Comparison of ENCODE assay signal across 21 cellular contexts in the genomic region with DNA sequence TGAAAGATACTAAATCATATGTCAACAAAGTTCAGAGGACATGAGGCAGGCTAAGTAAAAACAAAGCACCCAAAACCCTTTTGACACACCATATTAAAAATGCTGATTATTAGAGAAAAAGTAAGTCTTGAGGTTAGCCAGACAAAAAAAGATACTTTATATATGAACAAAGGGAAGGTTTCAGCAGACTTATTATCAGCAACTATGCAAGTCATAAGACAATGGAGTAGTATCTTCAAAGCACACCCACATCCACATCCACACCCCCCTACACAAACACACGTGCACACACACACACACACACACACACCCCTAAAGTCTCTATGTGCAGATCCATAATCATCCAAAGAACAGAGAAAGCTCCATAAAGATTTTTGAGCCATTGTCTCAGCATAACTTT.
DNase-seq lines count a peak whose midpoint lies in the region; ATAC-seq, FAIRE-seq and TF ChIP-seq lines count a peak whose summit lies in the region.
"Had no signal": no experiment of that assay in that cellular context is flagged by ENCODE, and none has a peak within 500 bp of the region (broad histone marks: within the 10 kb centered on the region; RNA-seq: fewer than 3 reads in every experiment).

No MANE protein-coding gene starts in this region.

- DNase-seq in HepG2 (ENCODE audit: low spot score): no peak
- no peak for DNase-seq in right lobe of liver
- peak; percentile 14 for DNase-seq in amniotic epithelial cell (ENCODE audit: low read depth)
- DNase-seq: AML-193; Caco-2; Calu3; CD4-positive, alpha-beta T cell; CD8-positive, alpha-beta T cell; DMS79 treated with DMSO at 0.1 percent for 48 hours; GF-D8 had no signal

- H4K20me1 ChIP-seq in HepG2 (ENCODE audit: insufficient read depth, low read length): no peaks in the 10 kb centered on the region
- H4K20me1 ChIP-seq: BLaER1 treated with 17β-estradiol and CSF1 and Interleukin-3, amounts not matched to agents 10 nM and 100 nM had no signal

- no peaks in the 10 kb centered on the region for H3K79me2 ChIP-seq in HepG2 (ENCODE audit: insufficient read depth, low read length)

- H3K4me3 ChIP-seq in HepG2 (replicated peaks in 1 of 3; ENCODE audit: insufficient read depth in 1 of 3, low read depth in 2 of 3, low read length in 3 of 3) (no peak overlapping the region), right lobe of liver (no peak overlapping the region), HEK293 (ENCODE audit: low read depth, low read length) (no peak overlapping the region)
- H3K4me3 ChIP-seq: A549; BLaER1 treated with 17β-estradiol and CSF1 and Interleukin-3, amounts not matched to agents 10 nM and 100 nM had no signal

- POLR2A ChIA-PET in HepG2 (lab: Yijun Ruan, JAX) (no interaction called here), HEK293 (lab: Yijun Ruan, JAX) (no interaction called here)

- WGBS in HepG2 (ENCODE audit: low lambda C conversion rate): 0% methylated on average over 1 of the region's 1 CpG
- WGBS in right lobe of liver (ENCODE audit: insufficient coverage, low coverage, low lambda C conversion rate, missing lambda C conversion rate): 54% methylated on average over 1 of the region's 1 CpG

- H3K27me3 ChIP-seq in HepG2 (ENCODE audit: control insufficient read depth in 1 of 2, insufficient read depth in 2 of 2, low read length in 2 of 2) (no peaks in the 10 kb centered on the region), right lobe of liver (no peaks in the 10 kb centered on the region)
- H3K27me3 ChIP-seq: BLaER1 treated with 17β-estradiol and CSF1 and Interleukin-3, amounts not matched to agents 10 nM and 100 nM had no signal

- TF ChIP-seq POLR2A in HepG2 (IDR thresholded peaks at IDR 0.05; ENCODE audit: insufficient read depth in 1 of 2, low read depth in 2 of 2, low read length in 2 of 2) (no peak), right lobe of liver (IDR thresholded peaks at IDR 0.05) (no peak)

- H3K27ac ChIP-seq in HepG2 (ENCODE audit: extremely low read length, insufficient read depth, low read length) (no peak overlapping the region), right lobe of liver (no peak overlapping the region), HEK293 (ENCODE audit: extremely low read depth, low read depth, low read length) (no peak overlapping the region)
- H3K27ac ChIP-seq: 22Rv1; A549; BLaER1 treated with 17β-estradiol and CSF1 and Interleukin-3, amounts not matched to agents 10 nM and 100 nM; C4-2B had no signal

- H3K4me1 ChIP-seq in HepG2 (ENCODE audit: insufficient read depth, low read length): no peaks in the 10 kb centered on the region
- no peaks in the 10 kb centered on the region for H3K4me1 ChIP-seq in right lobe of liver
- no peaks in the 10 kb centered on the region for H3K4me1 ChIP-seq in HEK293 (ENCODE audit: control insufficient read depth, insufficient read depth, low read length)
- H3K4me1 ChIP-seq: A549; BLaER1 treated with 17β-estradiol and CSF1 and Interleukin-3, amounts not matched to agents 10 nM and 100 nM; Caco-2 had no signal

- TF ChIP-seq RAD21 in HepG2 (CRISPR knock-in tag; IDR thresholded peaks at IDR 0.05): no peak

- CTCF ChIA-PET in HepG2 (lab: Yijun Ruan, JAX; ENCODE audit: low intra/inter-chr PET ratio, low total read pairs): no interaction called here
- CTCF ChIA-PET in HEK293 (lab: Yijun Ruan, JAX): no interaction called here

- FAIRE-seq in HepG2 (lab: Jason Lieb, UNC): no peak
- FAIRE-seq: A549, D721Med, G401.6, GM12891, GM18507 had no signal

- TF ChIP-seq CTCF in HepG2 (CRISPR knock-in tag; IDR thresholded peaks at IDR 0.05) (no peak), right lobe of liver (IDR thresholded peaks at IDR 0.05) (no peak), HEK293 (tag by site-specific recombination; IDR thresholded peaks at IDR 0.05) (no peak)

- no peak overlapping the region for H2AFZ ChIP-seq in HepG2 (ENCODE audit: low read length)

- in situ Hi-C loops in HepG2 (cut with HindIII; ENCODE audit: extremely low pct_ligation_motif_present, low pct_unique_long_range_greater_than_20kb): no loop called here

- ATAC-seq in HepG2: no peak
- no peak for ATAC-seq in right lobe of liver
- no peak for ATAC-seq in HG03442 (IDR thresholded peaks at IDR 0.05; ENCODE audit: unreplicated experiment)
- no peak for ATAC-seq in GM21717 (IDR thresholded peaks at IDR 0.05; ENCODE audit: unreplicated experiment)
- ATAC-seq: A549; CD8-positive, alpha-beta T cell had no signal

- peaks cover 90% of the 10 kb centered on the region for H3K9me3 ChIP-seq in HepG2 (ENCODE audit: low read length)
- H3K9me3 ChIP-seq in right lobe of liver: peaks cover 0 to 4% (median 0%) of the 10 kb centered on the region in 4 donors
- no peaks in the 10 kb centered on the region for H3K9me3 ChIP-seq in HEK293 (ENCODE audit: control insufficient read depth, insufficient read depth, low read depth, low read length)
- H3K9me3 ChIP-seq: A549 had no signal

- H3K36me3 ChIP-seq in HepG2 (replicated peaks in 1 of 2; ENCODE audit: control insufficient read depth in 1 of 2, insufficient read depth in 2 of 2, low read length in 2 of 2) (no peaks in the 10 kb centered on the region), right lobe of liver (no peaks in the 10 kb centered on the region), HEK293 (ENCODE audit: control insufficient read depth in 2 of 2, insufficient read depth in 1 of 2, low read length in 2 of 2) (no peaks in the 10 kb centered on the region)
- H3K36me3 ChIP-seq: BLaER1 treated with 17β-estradiol and CSF1 and Interleukin-3, amounts not matched to agents 10 nM and 100 nM had no signal

- no peak for TF ChIP-seq EP300 in HepG2 (IDR thresholded peaks at IDR 0.05; ENCODE audit: low read depth in 2 of 2, low read length in 2 of 2)
- TF ChIP-seq EP300 in HepG2 (CRISPR knock-in tag; IDR thresholded peaks at IDR 0.05; ENCODE audit: borderline replicate concordance): no peak

- H3K9ac ChIP-seq in HepG2 (ENCODE audit: insufficient read depth, low read depth, low read length): no peak overlapping the region
- H3K9ac ChIP-seq: BLaER1 treated with 17β-estradiol and CSF1 and Interleukin-3, amounts not matched to agents 10 nM and 100 nM had no signal

- no peak overlapping the region for H3K4me2 ChIP-seq in HepG2 (ENCODE audit: low read depth, low read length)
- H3K4me2 ChIP-seq: A549; BLaER1 treated with 17β-estradiol and CSF1 and Interleukin-3, amounts not matched to agents 10 nM and 100 nM had no signal

- no TSS peak for BruUV-seq in HepG2 (replicated peaks; lab: Mats Ljungman, UMichigan)

- intact Hi-C loops in HepG2 (cut with micrococcal nuclease; ENCODE audit: unreplicated experiment): no loop called here
- intact Hi-C loops in right lobe of liver (cut with DNase I): no loop called here

TF ChIP-seq in HepG2, 621 proteins besides CTCF, POLR2A, EP300 and RAD21:
- TF ChIP-seq KDM5A (IDR thresholded peaks at IDR 0.05; ENCODE audit: borderline replicate concordance, low read length) (no peak), ZNF317 (CRISPR knock-in tag; IDR thresholded peaks at IDR 0.05) (peak; percentile 85)

TF ChIP-seq in HEK293, 187 proteins besides CTCF, POLR2A, EP300 and RAD21:
- TF ChIP-seq SETDB1 (IDR thresholded peaks at IDR 0.05; ENCODE audit: insufficient read length, low read length): peak; percentile 78
- TF ChIP-seq ZNF530 (tag by site-specific recombination; IDR thresholded peaks at IDR 0.05; ENCODE audit: low read depth): no peak
TF ChIP-seq in HEK293: peak in this region for 1.
